ENCODE assay signal across 25 cellular contexts in the genomic region with DNA sequence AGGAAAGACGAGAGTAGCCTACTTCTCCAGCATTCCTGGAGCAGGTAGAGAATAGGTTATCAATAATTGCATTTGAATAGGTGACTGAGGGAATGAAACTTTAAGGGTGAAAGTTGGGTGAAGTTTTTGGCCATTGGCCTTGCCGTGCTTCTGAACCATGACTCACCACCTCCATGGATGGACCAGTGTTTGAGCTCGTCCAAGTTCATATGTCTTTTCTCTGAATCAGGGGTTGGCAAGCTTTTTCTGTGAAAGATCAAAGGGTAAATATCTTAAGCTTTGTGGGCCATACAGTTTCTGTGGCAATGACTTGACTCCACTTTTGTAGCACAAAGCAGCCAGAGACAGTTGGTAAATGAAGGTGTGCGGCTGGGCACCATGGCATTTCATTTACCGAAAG.
"Had no signal": no experiment of that assay in that cellular context is flagged by ENCODE, and none has a peak within 500 bp of the region (broad histone marks: within the 10 kb centered on the region; RNA-seq: fewer than 3 reads in every experiment).

No MANE protein-coding gene starts in this region.

- H3K27ac ChIP-seq: colonic mucosa, epithelial cell of prostate, heart left ventricle, psoas muscle, skin epidermis, tibial artery had no signal

- H3K9me3 Mint-ChIP-seq: activated B cell treated with CpG ODN at 0.5 μM for 24 hours; activated T-cell treated with anti-CD3 and anti-CD28 coated beads, Interleukin-2, amount 50 U/mL, for 4 hours; activated T-helper 2 cell treated with anti-CD3 and anti-CD28 coated beads, Interferon-gamma antibody, Interleukin-2, Interleukin-4, amounts not matched to agents 10 μg/mL and 5 μg/mL and 100 μg/mL, durations not matched to agents 14 hours and 24 hours and 36 hours; central memory CD8-positive, alpha-beta T cell; memory B cell; stimulated activated effector memory CD8-positive, alpha-beta T cell treated with anti-CD3 and anti-CD28 coated beads, Interleukin-12 subunit alpha, Interleukin-12 subunit beta, amount 100 ng/mL, for 72 hours; stimulated activated naive CD8-positive, alpha-beta T cell treated with anti-CD3 and anti-CD28 coated beads, Interleukin-15, amount 100 ng/mL, for 72 hours; T-helper 1 cell treated with Interleukin-12 subunit alpha and Interleukin-12 subunit beta and Interleukin-4 antibody, amounts not matched to agents 30 μg/mL and 1 μg/mL, for 36 hours had no signal

- ATAC-seq: activated T-cell treated with anti-CD3 and anti-CD28 coated beads, Interleukin-2, amount 50 U/mL, for 4 hours; heart left ventricle; left colon; psoas muscle; right cardiac atrium; stimulated activated effector memory CD8-positive, alpha-beta T cell treated with anti-CD3 and anti-CD28 coated beads, Interleukin-12 subunit alpha, Interleukin-12 subunit beta, amount 100 ng/mL, for 72 hours; stimulated activated naive CD8-positive, alpha-beta T cell treated with anti-CD3 and anti-CD28 coated beads, Interleukin-15, amount 100 ng/mL, for 72 hours had no signal

- H3K36me3 ChIP-seq: colonic mucosa, heart left ventricle, tibial artery had no signal

- H3K27ac Mint-ChIP-seq: activated naive CD8-positive, alpha-beta T cell; activated T-helper 2 cell treated with anti-CD3 and anti-CD28 coated beads, Interferon-gamma antibody, Interleukin-2, Interleukin-4, amounts not matched to agents 10 μg/mL and 5 μg/mL and 100 μg/mL, durations not matched to agents 14 hours and 24 hours and 36 hours; memory B cell; stimulated activated effector memory CD8-positive, alpha-beta T cell treated with anti-CD3 and anti-CD28 coated beads, Interleukin-12 subunit alpha, Interleukin-12 subunit beta, amount 100 ng/mL, for 72 hours; stimulated activated naive CD8-positive, alpha-beta T cell treated with anti-CD3 and anti-CD28 coated beads, Interleukin-15, amount 100 ng/mL, for 72 hours; T-helper 1 cell treated with Interleukin-12 subunit alpha and Interleukin-12 subunit beta and Interleukin-4 antibody, amounts not matched to agents 30 μg/mL and 1 μg/mL, for 36 hours had no signal

- H3K4me3 Mint-ChIP-seq: activated B cell treated with CpG ODN at 0.5 μM for 24 hours; activated naive CD8-positive, alpha-beta T cell; activated T-cell treated with anti-CD3 and anti-CD28 coated beads, Interleukin-2, amount 50 U/mL, for 4 hours; central memory CD8-positive, alpha-beta T cell; memory B cell; stimulated activated effector memory CD8-positive, alpha-beta T cell treated with anti-CD3 and anti-CD28 coated beads, Interleukin-12 subunit alpha, Interleukin-12 subunit beta, amount 100 ng/mL, for 72 hours; stimulated activated naive CD8-positive, alpha-beta T cell treated with anti-CD3 and anti-CD28 coated beads, Interleukin-15, amount 100 ng/mL, for 72 hours; T-helper 1 cell treated with Interleukin-12 subunit alpha and Interleukin-12 subunit beta and Interleukin-4 antibody, amounts not matched to agents 30 μg/mL and 1 μg/mL, for 36 hours had no signal

- DNase-seq: activated B cell treated with CpG ODN at 0.5 μM for 24 hours; activated CD4-positive, alpha-beta T cell treated with anti-CD3 and anti-CD28 coated beads for 4 hours; activated CD4-positive, alpha-beta T cell treated with anti-CD3 and anti-CD28 coated beads, Interleukin-2, amount 50 U/mL, for 48 hours; activated CD8-positive, alpha-beta memory T cell treated with anti-CD3 and anti-CD28 coated beads, Interleukin-2, amount 50 U/mL, for 48 hours; activated naive CD4-positive, alpha-beta T cell; activated T-cell treated with anti-CD3 and anti-CD28 coated beads, Interleukin-2, amount 50 U/mL, for 4 hours; colonic mucosa; heart left ventricle; islet precursor cell; left colon; nucleus accumbens; psoas muscle; right cardiac atrium; stimulated activated CD4-positive, alpha-beta T cell treated with anti-CD3 and anti-CD28 coated beads, Interleukin-2, amount 100 ng/mL, for 24 hours; stimulated activated naive CD8-positive, alpha-beta T cell treated with anti-CD3 and anti-CD28 coated beads, Interleukin-15, amount 100 ng/mL, for 72 hours; T1000; tibial artery had no signal

- H3K4me1 ChIP-seq: colonic mucosa, psoas muscle had no signal

- H3K4me1 Mint-ChIP-seq: central memory CD8-positive, alpha-beta T cell had no signal

- H3K4me3 ChIP-seq: colonic mucosa, heart left ventricle, psoas muscle, skin epidermis, tibial artery had no signal

- H3K9me3 ChIP-seq: colonic mucosa, heart left ventricle, psoas muscle, tibial artery had no signal

- H3K36me3 Mint-ChIP-seq: activated naive CD8-positive, alpha-beta T cell; memory B cell; stimulated activated effector memory CD8-positive, alpha-beta T cell treated with anti-CD3 and anti-CD28 coated beads, Interleukin-12 subunit alpha, Interleukin-12 subunit beta, amount 100 ng/mL, for 72 hours had no signal

- H3K27me3 ChIP-seq: colonic mucosa, heart left ventricle, tibial artery had no signal
